ENCODE assay signal across 15 cellular contexts in the genomic region with DNA sequence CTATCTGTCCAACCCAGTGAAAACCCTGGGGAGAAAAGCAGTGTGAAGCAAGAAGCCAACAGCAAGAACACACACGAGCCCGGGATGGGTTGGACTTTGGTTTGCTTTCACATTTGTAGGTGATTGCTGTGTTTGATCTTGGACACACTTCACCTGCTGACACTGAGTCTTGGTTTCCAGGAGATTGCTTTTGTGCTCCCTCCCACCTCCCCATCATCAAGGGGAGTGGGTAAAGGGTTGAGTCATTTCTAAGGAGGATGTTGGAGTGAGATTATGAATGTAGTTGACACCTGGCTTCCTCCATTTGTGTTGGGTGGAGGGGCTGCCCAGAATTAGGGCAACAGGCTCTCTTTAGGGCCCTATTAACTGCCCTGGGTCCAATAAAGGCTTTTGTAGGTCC. TPM values are rescaled to one million over a fixed set of nuclear protein-coding genes. Genes with fewer than 3 reads are reported as not detected.
DNase-seq lines count a peak whose midpoint lies in the region; ATAC-seq and TF ChIP-seq lines count a peak whose summit lies in the region.
"Had no signal": no experiment of that assay in that cellular context is flagged by ENCODE, and none has a peak within 500 bp of the region (broad histone marks: within the 10 kb centered on the region; RNA-seq: fewer than 3 reads in every experiment).

No MANE protein-coding gene starts in this region.

- H3K36me3 ChIP-seq in Panc1 (ENCODE audit: control insufficient read depth, insufficient read depth, low read length): no peaks in the 10 kb centered on the region
- no peaks in the 10 kb centered on the region for H3K36me3 ChIP-seq in parathyroid adenoma (ENCODE audit: control insufficient read depth, insufficient read depth, low read length)
- no peaks in the 10 kb centered on the region for H3K36me3 ChIP-seq in prostate gland
- H3K36me3 ChIP-seq: tibial artery had no signal

- H3K27me3 ChIP-seq in Panc1 (ENCODE audit: control insufficient read depth, insufficient read depth, low read length) (no peaks in the 10 kb centered on the region), parathyroid adenoma (ENCODE audit: control insufficient read depth, insufficient read depth, low read length) (no peaks in the 10 kb centered on the region), prostate gland (replicated peaks; ENCODE audit: insufficient read depth) (no peaks in the 10 kb centered on the region)
- H3K27me3 ChIP-seq: tibial artery had no signal

- H2AFZ ChIP-seq in parathyroid adenoma: peak overlapping the region; percentile 54

- WGBS in prostate gland: 59% methylated on average over 2 of the region's 2 CpGs

- no peaks in the 10 kb centered on the region for H3K79me2 ChIP-seq in parathyroid adenoma

- TF ChIP-seq CTCF in GM20000 (IDR thresholded peaks at IDR 0.05; ENCODE audit: extremely low read depth, missing control alignments) (no peak), Panc1 (IDR thresholded peaks at IDR 0.05) (no peak), parathyroid adenoma (IDR thresholded peaks at IDR 0.05) (no peak), prostate gland (IDR thresholded peaks at IDR 0.05) (no peak)

- no peak overlapping the region for H3K9ac ChIP-seq in parathyroid adenoma

- BruUV-seq in Panc1 (replicated peaks; lab: Mats Ljungman, UMichigan): no TSS peak

- intact Hi-C loops in Panc1 (cut with micrococcal nuclease; ENCODE audit: unreplicated experiment) (no loop called here), prostate gland (cut with DNase I) (no loop called here)

- no peaks in the 10 kb centered on the region for H3K9me3 ChIP-seq in Panc1 (ENCODE audit: control insufficient read depth, insufficient read depth, low read depth, low read length)
- H3K9me3 ChIP-seq in parathyroid adenoma (ENCODE audit: control insufficient read depth, low read length): no peaks in the 10 kb centered on the region
- H3K9me3 ChIP-seq in prostate gland: no peaks in the 10 kb centered on the region
- H3K9me3 ChIP-seq: tibial artery had no signal

- H3K4me2 ChIP-seq in parathyroid adenoma (ENCODE audit: low read length): no peak overlapping the region

- in situ Hi-C loops in Panc1 (cut with HindIII; ENCODE audit: low pct_unique_long_range_greater_than_20kb, low sequenced_read_pairs): no loop called here

- POLR2A ChIA-PET in Panc1 (lab: Charles Lee): interaction anchor here (0.6 kb wide), 1 partner anchor 921 kb away, joined by 3 read pairs; no protein-coding TSS in a partner anchor

- H3K4me1 ChIP-seq in Panc1 (ENCODE audit: control insufficient read depth, insufficient read depth, low read length): no peaks in the 10 kb centered on the region
- peaks cover 27% of the 10 kb centered on the region for H3K4me1 ChIP-seq in parathyroid adenoma
- H3K4me1 ChIP-seq in prostate gland (replicated peaks): no peaks in the 10 kb centered on the region
- H3K4me1 ChIP-seq: tibial artery had no signal

- H3K4me3 ChIP-seq in Panc1 (ENCODE audit: low read depth in 2 of 2, low read length in 2 of 2) (peak overlapping the region; percentile 14; a peak in 3 of 4 replicates), parathyroid adenoma (ENCODE audit: low read depth, low read length) (no peak overlapping the region), prostate gland (no peak overlapping the region)
- H3K4me3 ChIP-seq: tibial artery had no signal

- TF ChIP-seq POLR2A in prostate gland (IDR thresholded peaks at IDR 0.05): no peak

- H3K27ac ChIP-seq in Panc1 (ENCODE audit: low read length) (peak overlapping the region; percentile 8; the same call in 1 of the 2 replicates), parathyroid adenoma (no peak overlapping the region), prostate gland (no peak overlapping the region)
- H3K27ac ChIP-seq: tibial artery had no signal

- 0 out of 2 replicates have a peak, but pooled peaks have one; percentile 34 for ATAC-seq in Panc1
- ATAC-seq: HCT116 had no signal

- peak; percentile 5 for DNase-seq in activated CD4-positive, alpha-beta T cell treated with anti-CD3 and anti-CD28 coated beads for 48 hours
- DNase-seq in activated CD4-positive, alpha-beta T cell treated with anti-CD3 and anti-CD28 coated beads for 4 hours: no peak
- DNase-seq in GM20000 (ENCODE audit: low spot score): peak; percentile 47
- no peak for DNase-seq in Panc1 (ENCODE audit: low read depth, low spot score)
- DNase-seq in NCI-H2227 (lab: John Stamatoyannopoulos, UW; ENCODE audit: unreplicated experiment): no peak
- DNase-seq in prostate gland (ENCODE audit: low spot score): no peak
- DNase-seq in NCI-H1417 treated with DMSO at 0.1 percent for 48 hours (lab: John Stamatoyannopoulos, UW): no peak
- DNase-seq: 8988T; activated CD4-positive, alpha-beta T cell treated with anti-CD3 and anti-CD28 coated beads, Interleukin-2, amount 50 U/mL, for 1 hour; activated T-cell treated with anti-CD3 and anti-CD28 coated beads, Interleukin-2, amount 50 U/mL, for 4 hours; SW 1271; tibial artery had no signal

- CTCF ChIA-PET in Panc1 (lab: Charles Lee): no interaction called here

RNA-seq across cellular contexts. Expression of a gene that starts 37.5 kb away (rescaled TPM):
- total RNA-seq in Panc1 (2021; ENCODE audit: unreplicated experiment) (0.10 TPM), prostate gland (1 to 10 TPM; 1.9 to 2.7 TPM)
- 0.16 TPM for polyA plus RNA-seq in Panc1 (2012; ENCODE audit: insufficient read length)
- total RNA-seq: G401 had no signal

Comparison
In these comparisons a context has a peak if more than half of its experiments do, and no peak if none do; other contexts are left out.
1. DNase-seq: peak in activated CD4-positive, alpha-beta T cell treated with anti-CD3 and anti-CD28 coated beads for 48 hours (single experiment) and GM20000 (single experiment); none in activated CD4-positive, alpha-beta T cell treated with anti-CD3 and anti-CD28 coated beads for 4 hours (0 of 2), Panc1 (single experiment), NCI-H2227 (single experiment), prostate gland (single experiment) and NCI-H1417 treated with DMSO at 0.1 percent for 48 hours (single experiment).
2. H3K4me3 ChIP-seq: peak in Panc1 (2 of 2); none in parathyroid adenoma (single experiment) and prostate gland (0 of 2).